Comparison of ENCODE assay signal across 1 cellular context in genomic region chr9:109919736-109920408, GRCh38.
TF ChIP-seq lines count a peak whose summit lies in the region.

No MANE protein-coding gene starts in this region.

TF ChIP-seq in WTC11, 78 proteins besides CTCF, POLR2A, EP300 and RAD21 (continued from another document):
- TF ChIP-seq FOXP4 (CRISPR knock-in tag; IDR thresholded peaks at IDR 0.05) (no peak), GABPB1 (CRISPR knock-in tag; IDR thresholded peaks at IDR 0.05) (no peak), USF2 (CRISPR knock-in tag; IDR thresholded peaks at IDR 0.05) (peak; percentile 78), CREB1 (CRISPR knock-in tag; IDR thresholded peaks at IDR 0.05) (no peak), ERG (CRISPR knock-in tag; IDR thresholded peaks at IDR 0.05) (no peak)
